ENCODE assay signal across 9 cellular contexts in genomic region chr6:28250747-28251146, GRCh38. TPM values are rescaled to one million over a fixed set of nuclear protein-coding genes. Genes with fewer than 3 reads are reported as not detected.
DNase-seq lines count a peak whose midpoint lies in the region; ATAC-seq and TF ChIP-seq lines count a peak whose summit lies in the region.
"Had no signal": no experiment of that assay in that cellular context is flagged by ENCODE, and none has a peak within 500 bp of the region (broad histone marks: within the 10 kb centered on the region; RNA-seq: fewer than 3 reads in every experiment).

No MANE protein-coding gene starts in this region.

- POLR2A ChIA-PET in activated CD8-positive, alpha-beta T cell treated with anti-CD3 and anti-CD28 coated beads for 36 hours (lab: Charles Lee): interaction anchor here (1.2 kb wide), 1 partner anchor 109 kb away, joined by 6 read pairs; the partner anchor contains the start of gene ZKSCAN8

- H3K27me3 Mint-ChIP-seq in activated T-cell treated with anti-CD3 and anti-CD28 coated beads, Interleukin-2, amount 50 U/mL, for 24 hours: peaks cover under 1% of the 10 kb centered on the region
- H3K27me3 Mint-ChIP-seq in activated CD8-positive, alpha-beta T cell treated with anti-CD3 and anti-CD28 coated beads for 36 hours: no peaks in the 10 kb centered on the region

- H3K9ac ChIP-seq in iPS-18a (ENCODE audit: low read length) (no peak overlapping the region), stomach smooth muscle (ENCODE audit: low read length in 2 of 2) (no peak overlapping the region)

- H3K4me3 Mint-ChIP-seq in activated T-cell treated with anti-CD3 and anti-CD28 coated beads, Interleukin-2, amount 50 U/mL, for 24 hours: peak overlapping the region; percentile 67
- H3K4me3 Mint-ChIP-seq in activated CD8-positive, alpha-beta T cell treated with anti-CD3 and anti-CD28 coated beads for 36 hours: peak overlapping the region; percentile 66

- intact Hi-C loops in activated CD8-positive, alpha-beta T cell treated with anti-CD3 and anti-CD28 coated beads for 36 hours (cut with micrococcal nuclease): loop anchor here (10.0 kb wide), 1 partner anchor 116 kb away; no protein-coding TSS in a partner anchor

- no peak for TF ChIP-seq CTCF in activated CD8-positive, alpha-beta T cell treated with anti-CD3 and anti-CD28 coated beads for 36 hours (IDR thresholded peaks at IDR 0.05)

- no peaks in the 10 kb centered on the region for H3K9me3 Mint-ChIP-seq in activated T-cell treated with anti-CD3 and anti-CD28 coated beads, Interleukin-2, amount 50 U/mL, for 24 hours
- H3K9me3 Mint-ChIP-seq in activated CD8-positive, alpha-beta T cell treated with anti-CD3 and anti-CD28 coated beads for 36 hours: no peaks in the 10 kb centered on the region

- no peak overlapping the region for H3K27ac ChIP-seq in iPS-18a (ENCODE audit: low read length)
- H3K27ac ChIP-seq in stomach smooth muscle (ENCODE audit: low read length): no peak overlapping the region

- H3K9me3 ChIP-seq in iPS-18a (ENCODE audit: control insufficient read depth, low read depth, low read length) (no peaks in the 10 kb centered on the region), stomach smooth muscle (ENCODE audit: control insufficient read depth in 2 of 2, low read length in 2 of 2) (no peaks in the 10 kb centered on the region)

- H3K4me1 Mint-ChIP-seq in activated T-cell treated with anti-CD3 and anti-CD28 coated beads, Interleukin-2, amount 50 U/mL, for 24 hours (ENCODE audit: low read depth): peaks cover 31% of the 10 kb centered on the region
- peaks cover 28% of the 10 kb centered on the region for H3K4me1 Mint-ChIP-seq in activated CD8-positive, alpha-beta T cell treated with anti-CD3 and anti-CD28 coated beads for 36 hours (ENCODE audit: low read depth)

- no peak for ATAC-seq in activated CD8-positive, alpha-beta T cell treated with anti-CD3 and anti-CD28 coated beads for 36 hours

- H3K27ac Mint-ChIP-seq in activated T-cell treated with anti-CD3 and anti-CD28 coated beads, Interleukin-2, amount 50 U/mL, for 24 hours: no peak overlapping the region
- H3K27ac Mint-ChIP-seq in activated CD8-positive, alpha-beta T cell treated with anti-CD3 and anti-CD28 coated beads for 36 hours: no peak overlapping the region

- CTCF ChIA-PET in activated CD8-positive, alpha-beta T cell treated with anti-CD3 and anti-CD28 coated beads for 36 hours (lab: Charles Lee): interaction anchor here (1.2 to 2.0 kb wide), 2 partner anchors 10 to 105 kb away, joined by 3 to 8 read pairs; no protein-coding TSS in a partner anchor

- DNase-seq in activated T-cell treated with anti-CD3 and anti-CD28 coated beads, Interleukin-2, amount 50 U/mL, for 24 hours: no peak
- DNase-seq in activated T-cell treated with anti-CD3 and anti-CD28 coated beads for 4 hours (no peak), germinal center (ENCODE audit: low spot score) (no peak), AG20443 (ENCODE audit: low spot score) (no peak), DMS53 treated with DMSO at 0.1 percent for 48 hours (lab: John Stamatoyannopoulos, UW; ENCODE audit: unreplicated experiment) (no peak)
- no peak for DNase-seq in activated CD8-positive, alpha-beta T cell treated with anti-CD3 and anti-CD28 coated beads for 36 hours
- DNase-seq: COR-L47 had no signal

- peaks cover 48% of the 10 kb centered on the region for H3K36me3 Mint-ChIP-seq in activated T-cell treated with anti-CD3 and anti-CD28 coated beads, Interleukin-2, amount 50 U/mL, for 24 hours (ENCODE audit: low read depth)
- H3K36me3 Mint-ChIP-seq in activated CD8-positive, alpha-beta T cell treated with anti-CD3 and anti-CD28 coated beads for 36 hours (ENCODE audit: low read depth): peaks cover 11% of the 10 kb centered on the region

- no peaks in the 10 kb centered on the region for H3K27me3 ChIP-seq in iPS-18a (ENCODE audit: control insufficient read depth, insufficient read depth, low read length)
- no peaks in the 10 kb centered on the region for H3K27me3 ChIP-seq in stomach smooth muscle (ENCODE audit: control insufficient read depth in 1 of 2, insufficient read depth in 2 of 2, low read length in 2 of 2)

- H3K4me3 ChIP-seq in iPS-18a (ENCODE audit: low read length): peak overlapping the region; percentile 96
- peak overlapping the region; percentile 40 to 98 for H3K4me3 ChIP-seq in stomach smooth muscle (ENCODE audit: low read length in 2 of 2)

- H3K4me1 ChIP-seq in iPS-18a (ENCODE audit: control insufficient read depth, low read depth, low read length) (peaks cover 9% of the 10 kb centered on the region), stomach smooth muscle (ENCODE audit: control insufficient read depth, insufficient read depth, low read length) (peaks cover 22% of the 10 kb centered on the region)

- H3K36me3 ChIP-seq in iPS-18a (ENCODE audit: control insufficient read depth, low read depth, low read length) (peaks cover 16% of the 10 kb centered on the region), stomach smooth muscle (ENCODE audit: control insufficient read depth in 2 of 2, insufficient read depth in 2 of 2, low read length in 2 of 2) (peaks cover 9 to 16% of the 10 kb centered on the region in 2 donors)

RNA-seq across cellular contexts. Expression of gene ZKSCAN4, which starts 1.3 kb away (rescaled TPM):
- 1 to 10 TPM; 3.5 to 3.6 TPM for total RNA-seq in activated CD8-positive, alpha-beta T cell treated with anti-CD3 and anti-CD28 coated beads for 36 hours

RNA-seq across cellular contexts. Expression of gene NKAPL, which starts 8.3 kb away (rescaled TPM):
- total RNA-seq in activated CD8-positive, alpha-beta T cell treated with anti-CD3 and anti-CD28 coated beads for 36 hours: not detected

RNA-seq across cellular contexts. Expression of gene ZSCAN26, which starts 16.2 kb away (rescaled TPM):
- total RNA-seq in activated CD8-positive, alpha-beta T cell treated with anti-CD3 and anti-CD28 coated beads for 36 hours: 1 to 10 TPM; 3.6 to 3.8 TPM

RNA-seq across cellular contexts. Expression of gene ZSCAN9, which starts 25.7 kb away (rescaled TPM):
- total RNA-seq in activated CD8-positive, alpha-beta T cell treated with anti-CD3 and anti-CD28 coated beads for 36 hours: 1 to 10 TPM; 2.5 to 3.0 TPM

RNA-seq across cellular contexts. Expression of gene PGBD1, which starts 30.6 kb away (rescaled TPM):
- total RNA-seq in activated CD8-positive, alpha-beta T cell treated with anti-CD3 and anti-CD28 coated beads for 36 hours: 1 to 10 TPM; 2.2 to 2.4 TPM
